ENCODE assay signal across 14 cellular contexts in genomic region chr5:109484597-109484996, GRCh38.
DNase-seq lines count a peak whose midpoint lies in the region; ATAC-seq, FAIRE-seq and TF ChIP-seq lines count a peak whose summit lies in the region.
"Had no signal": no experiment of that assay in that cellular context is flagged by ENCODE, and none has a peak within 500 bp of the region (broad histone marks: within the 10 kb centered on the region; RNA-seq: fewer than 3 reads in every experiment).

No MANE protein-coding gene starts in this region.

- H3F3A ChIP-seq in GM23338 (replicated peaks; ENCODE audit: low read depth): no peaks in the 10 kb centered on the region

- no peak overlapping the region for H3K9ac ChIP-seq in HepG2 (ENCODE audit: insufficient read depth, low read depth, low read length)

- H3K27ac Mint-ChIP-seq in GM23338: no peak overlapping the region

- H3K27me3 Mint-ChIP-seq in GM23338 (ENCODE audit: insufficient read depth, low read depth, poor library complexity): peaks cover 4% of the 10 kb centered on the region

- no peaks in the 10 kb centered on the region for H4K20me1 ChIP-seq in GM23338 (replicated peaks; ENCODE audit: insufficient read depth)
- no peaks in the 10 kb centered on the region for H4K20me1 ChIP-seq in HepG2 (ENCODE audit: insufficient read depth, low read length)

- H3K9me3 ChIP-seq in body of pancreas (no peaks in the 10 kb centered on the region), HepG2 (ENCODE audit: low read length) (no peaks in the 10 kb centered on the region), transverse colon (no peaks in the 10 kb centered on the region)
- H3K9me3 ChIP-seq: HAP-1, SJCRH30 had no signal

- peaks cover 8% of the 10 kb centered on the region; the same call in 1 of the 3 replicates for H3K36me3 Mint-ChIP-seq in GM23338 (ENCODE audit: low read depth)

- H3K4me1 ChIP-seq in GM23338 (ENCODE audit: insufficient read depth): peaks cover 2% of the 10 kb centered on the region; the same call in 1 of the 2 replicates
- peaks cover 10% of the 10 kb centered on the region for H3K4me1 ChIP-seq in body of pancreas
- peaks cover 41% of the 10 kb centered on the region for H3K4me1 ChIP-seq in HepG2 (ENCODE audit: insufficient read depth, low read length)
- peaks cover 9 to 27% (median 13%) of the 10 kb centered on the region in 4 donors for H3K4me1 ChIP-seq in transverse colon
- H3K4me1 ChIP-seq: HAP-1, SJCRH30 had no signal

- intact Hi-C loops in body of pancreas (cut with DNase I): no loop called here
- intact Hi-C loops in HepG2 (cut with micrococcal nuclease; ENCODE audit: unreplicated experiment): loop anchor here (5.0 kb wide), 1 partner anchor 933 kb away; no protein-coding TSS in a partner anchor
- intact Hi-C loops in transverse colon (cut with DNase I; ENCODE audit: low total_unique reads): no loop called here

- H3K79me2 ChIP-seq in GM23338 (replicated peaks; ENCODE audit: insufficient read depth): no peaks in the 10 kb centered on the region
- H3K79me2 ChIP-seq in HepG2 (ENCODE audit: insufficient read depth, low read length): no peaks in the 10 kb centered on the region

- H3K4me2 ChIP-seq in GM23338: no peak overlapping the region
- H3K4me2 ChIP-seq in HepG2 (ENCODE audit: low read depth, low read length): peak overlapping the region; percentile 54

- CTCF ChIA-PET in HepG2 (lab: Yijun Ruan, JAX; ENCODE audit: low intra/inter-chr PET ratio, low total read pairs): no interaction called here

- no peaks in the 10 kb centered on the region for H3K27me3 ChIP-seq in GM23338 (ENCODE audit: insufficient read depth)
- H3K27me3 ChIP-seq in body of pancreas: no peaks in the 10 kb centered on the region
- H3K27me3 ChIP-seq in HepG2 (ENCODE audit: control insufficient read depth in 1 of 2, insufficient read depth in 2 of 2, low read length in 2 of 2): no peaks in the 10 kb centered on the region
- H3K27me3 ChIP-seq in transverse colon: no peaks in the 10 kb centered on the region
- H3K27me3 ChIP-seq: SJCRH30 had no signal

- no peaks in the 10 kb centered on the region for H3K9me2 ChIP-seq in GM23338 (ENCODE audit: insufficient read depth)

- WGBS in body of pancreas, 2 donors: 7 to 15% methylated on average over 3 of the region's 3 CpGs
- 0% methylated on average over 3 of the region's 3 CpGs for WGBS in HepG2 (ENCODE audit: low lambda C conversion rate)
- 19 to 41% methylated on average over 2 to 3 of the region's 3 CpGs for WGBS in transverse colon (ENCODE audit: low coverage in 1 of 2), 2 donors

- H2AFZ ChIP-seq in GM23338 (0 out of 2 replicates have a peak overlapping the region, but pooled peaks have one; percentile 18), HepG2 (ENCODE audit: low read length) (no peak overlapping the region)

- H3K4me3 Mint-ChIP-seq in GM23338: no peak overlapping the region

- TF ChIP-seq EP300 in HepG2 (IDR thresholded peaks at IDR 0.05; ENCODE audit: low read depth in 2 of 2, low read length in 2 of 2): no peak
- TF ChIP-seq EP300 in HepG2 (CRISPR knock-in tag; IDR thresholded peaks at IDR 0.05; ENCODE audit: borderline replicate concordance): no peak
- no peak for TF ChIP-seq EP300 in transverse colon (IDR thresholded peaks at IDR 0.05; ENCODE audit: low read depth)

- no peaks in the 10 kb centered on the region for H3K36me3 ChIP-seq in GM23338 (ENCODE audit: insufficient read depth)
- H3K36me3 ChIP-seq in body of pancreas (replicated peaks in 1 of 2; ENCODE audit: insufficient read depth in 1 of 2, low read depth in 2 of 2): no peaks in the 10 kb centered on the region
- H3K36me3 ChIP-seq in HepG2 (replicated peaks in 1 of 2; ENCODE audit: control insufficient read depth in 1 of 2, insufficient read depth in 2 of 2, low read length in 2 of 2): no peaks in the 10 kb centered on the region
- no peaks in the 10 kb centered on the region for H3K36me3 ChIP-seq in transverse colon
- H3K36me3 ChIP-seq: HAP-1, SJCRH30 had no signal

- peaks cover 10% of the 10 kb centered on the region; the same call in 2 of the 3 replicates for H3K9me3 Mint-ChIP-seq in GM23338

- H3K27ac ChIP-seq in GM23338 (ENCODE audit: low read depth) (no peak overlapping the region), body of pancreas (peak overlapping the region in 1 of 4 donors; percentile 3), HepG2 (ENCODE audit: extremely low read length, insufficient read depth, low read length) (peak overlapping the region; percentile 12), transverse colon (peak overlapping the region in 3 of 4 donors; percentile 7 to 43 (median 33))
- H3K27ac ChIP-seq: SJCRH30 had no signal

- TF ChIP-seq POLR2A in body of pancreas (IDR thresholded peaks at IDR 0.05) (no peak), HepG2 (IDR thresholded peaks at IDR 0.05; ENCODE audit: insufficient read depth in 1 of 2, low read depth in 2 of 2, low read length in 2 of 2) (no peak), transverse colon (IDR thresholded peaks at IDR 0.05) (no peak)

- DNase-seq in GM23338 (ENCODE audit: low spot score) (no peak), body of pancreas (no peak), HepG2 (ENCODE audit: low spot score) (no peak), transverse colon (no peak), RCC 7860 (ENCODE audit: low spot score) (no peak), pons (ENCODE audit: low spot score) (no peak)
- DNase-seq: ACHN, DND-41, NCI-H2227 treated with DMSO at 0.1 percent for 48 hours, NCI-H82, PC-3 had no signal

- no peak for TF ChIP-seq RAD21 in HepG2 (CRISPR knock-in tag; IDR thresholded peaks at IDR 0.05)

- no peak overlapping the region for H3K4me3 ChIP-seq in GM23338
- H3K4me3 ChIP-seq in body of pancreas: no peak overlapping the region
- peak overlapping the region in 2 of 3 experiments; percentile 4 to 20; a peak in 2 of 6 replicates for H3K4me3 ChIP-seq in HepG2 (replicated peaks in 1 of 3; ENCODE audit: insufficient read depth in 1 of 3, low read depth in 2 of 3, low read length in 3 of 3)
- peak overlapping the region in 1 of 4 donors; percentile 22 for H3K4me3 ChIP-seq in transverse colon
- H3K4me3 ChIP-seq: HAP-1, SJCRH30 had no signal

- FAIRE-seq in HepG2 (lab: Jason Lieb, UNC) (no peak), RCC 7860 (lab: Jason Lieb, UNC) (no peak)

- TF ChIP-seq CTCF in GM23338 (conservative IDR thresholded peaks at IDR 0.05; ENCODE audit: low read depth in 2 of 2) (no peak), body of pancreas (IDR thresholded peaks at IDR 0.05) (no peak), HepG2 (CRISPR knock-in tag; IDR thresholded peaks at IDR 0.05) (no peak), transverse colon (IDR thresholded peaks at IDR 0.05) (no peak)

- ATAC-seq in GM23338: no peak
- peak; percentile 16 for ATAC-seq in body of pancreas
- peak; percentile 44 for ATAC-seq in HepG2
- no peak for ATAC-seq in GM18907 (IDR thresholded peaks at IDR 0.05; ENCODE audit: unreplicated experiment)
- ATAC-seq: PC-3 had no signal

- in situ Hi-C loops in HepG2 (cut with HindIII; ENCODE audit: extremely low pct_ligation_motif_present, low pct_unique_long_range_greater_than_20kb) (no loop called here), transverse colon (cut with MboI; ENCODE audit: low pct_ligation_motif_present in 1 of 4, low pct_unique_long_range_greater_than_20kb in 1 of 4, low sequenced_read_pairs in 3 of 4) (no loop called here)

- POLR2A ChIA-PET in HepG2 (lab: Yijun Ruan, JAX): no interaction called here

- no TSS peak for BruUV-seq in HepG2 (replicated peaks; lab: Mats Ljungman, UMichigan)

- H3K4me1 Mint-ChIP-seq in GM23338: peaks cover 10% of the 10 kb centered on the region; the same call in 2 of the 3 replicates

TF ChIP-seq in GM23338, 12 proteins besides CTCF, POLR2A, EP300 and RAD21 (continues in another document):
- TF ChIP-seq, protein P1, sequence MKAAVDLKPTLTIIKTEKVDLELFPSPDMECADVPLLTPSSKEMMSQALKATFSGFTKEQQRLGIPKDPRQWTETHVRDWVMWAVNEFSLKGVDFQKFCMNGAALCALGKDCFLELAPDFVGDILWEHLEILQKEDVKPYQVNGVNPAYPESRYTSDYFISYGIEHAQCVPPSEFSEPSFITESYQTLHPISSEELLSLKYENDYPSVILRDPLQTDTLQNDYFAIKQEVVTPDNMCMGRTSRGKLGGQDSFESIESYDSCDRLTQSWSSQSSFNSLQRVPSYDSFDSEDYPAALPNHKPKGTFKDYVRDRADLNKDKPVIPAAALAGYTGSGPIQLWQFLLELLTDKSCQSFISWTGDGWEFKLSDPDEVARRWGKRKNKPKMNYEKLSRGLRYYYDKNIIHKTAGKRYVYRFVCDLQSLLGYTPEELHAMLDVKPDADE (IDR thresholded peaks at IDR 0.05): no peak

TF ChIP-seq in HepG2, 621 proteins besides CTCF, POLR2A, EP300 and RAD21:
- TF ChIP-seq NCOR1 (IDR thresholded peaks at IDR 0.05; ENCODE audit: borderline replicate concordance, low read length): peak; percentile 24; the same call in 1 of the 2 replicates
- no peak for TF ChIP-seq ONECUT2 (CRISPR knock-in tag; IDR thresholded peaks at IDR 0.05)

Comparison
In these comparisons a context has a peak if more than half of its experiments do, and no peak if none do; other contexts are left out.
1. ATAC-seq: peak in body of pancreas (single experiment) and HepG2 (single experiment); none in GM23338 (single experiment) and GM18907 (single experiment).
2. H3K4me3 ChIP-seq: peak in HepG2 (2 of 3); none in GM23338 (single experiment) and body of pancreas (0 of 2).